ENCODE assay signal across 13 cellular contexts in the genomic region with DNA sequence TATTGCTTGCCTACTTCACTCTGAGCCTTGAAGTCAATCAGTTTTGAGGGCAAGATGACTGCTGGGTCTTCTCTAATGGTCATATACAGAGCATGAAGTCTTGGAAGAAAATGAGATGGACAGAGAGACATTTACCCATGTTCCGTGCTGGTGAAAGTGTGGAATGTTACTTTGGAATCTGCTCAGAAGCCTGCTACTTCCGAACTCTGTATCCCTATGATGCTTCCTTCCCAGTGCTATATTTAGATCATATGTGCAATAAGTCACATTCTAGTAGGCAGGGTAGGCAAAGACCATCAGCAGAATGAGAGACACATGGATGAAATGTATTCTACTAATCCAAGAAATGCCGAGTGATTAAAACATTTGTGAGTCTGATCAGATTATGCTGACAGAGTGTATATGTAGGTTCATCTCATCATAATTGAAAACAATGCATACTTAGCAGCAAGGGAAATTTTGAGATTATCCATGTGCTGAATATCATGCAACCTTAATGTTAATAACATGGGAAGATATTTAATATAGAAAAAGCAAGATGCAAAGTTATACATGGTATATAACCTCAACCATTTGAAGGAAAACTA.
DNase-seq lines count a peak whose midpoint lies in the region; ATAC-seq, FAIRE-seq and TF ChIP-seq lines count a peak whose summit lies in the region.
"Had no signal": no experiment of that assay in that cellular context is flagged by ENCODE, and none has a peak within 500 bp of the region (broad histone marks: within the 10 kb centered on the region; RNA-seq: fewer than 3 reads in every experiment).

No MANE protein-coding gene starts in this region.

- intact Hi-C loops in CD8-positive, alpha-beta T cell (cut with DNase I, micrococcal nuclease): no loop called here

- CTCF ChIA-PET in CD8-positive, alpha-beta T cell (lab: Charles Lee): interaction anchor here (0.6 to 3.3 kb wide), 6 partner anchors 9 to 169 kb away, joined by 3 to 21 read pairs (median 6); no protein-coding TSS in a partner anchor

- FAIRE-seq in RCC 7860 (lab: Jason Lieb, UNC): peak; percentile 33
- no peak for FAIRE-seq in GM12892 (lab: Jason Lieb, UNC)

- no peaks in the 10 kb centered on the region for H3K9me3 ChIP-seq in CD8-positive, alpha-beta T cell (ENCODE audit: low read length)
- H3K9me3 ChIP-seq in BE2C: no peaks in the 10 kb centered on the region
- H3K9me3 ChIP-seq: SJSA1 had no signal

- POLR2A ChIA-PET in CD8-positive, alpha-beta T cell (lab: Charles Lee): interaction anchor here (4.4 kb wide), 1 partner anchor 106 kb away, joined by 29 read pairs; no protein-coding TSS in a partner anchor
- POLR2A ChIA-PET in naive thymus-derived CD8-positive, alpha-beta T cell (lab: Charles Lee): interaction anchor here (0.6 to 4.6 kb wide), 5 partner anchors 17 to 229 kb away, joined by 3 to 32 read pairs (median 30); partner anchors contain the start of gene RAB7A

- H3K36me3 Mint-ChIP-seq in CD8-positive, alpha-beta T cell: no peaks in the 10 kb centered on the region
- peaks cover 9% of the 10 kb centered on the region for H3K36me3 Mint-ChIP-seq in effector memory CD8-positive, alpha-beta T cell (ENCODE audit: insufficient read depth)
- peaks cover 0 to 1% (median 0%) of the 10 kb centered on the region in 3 donors for H3K36me3 Mint-ChIP-seq in naive thymus-derived CD8-positive, alpha-beta T cell
- H3K36me3 Mint-ChIP-seq: type B pancreatic cell had no signal

- ATAC-seq in CD8-positive, alpha-beta T cell: no peak
- ATAC-seq in effector memory CD8-positive, alpha-beta T cell (replicated peaks): no peak
- no peak for ATAC-seq in naive thymus-derived CD8-positive, alpha-beta T cell
- ATAC-seq in GM19324 (IDR thresholded peaks at IDR 0.05; ENCODE audit: low FRiP score, unreplicated experiment): no peak

- H3K4me3 ChIP-seq in CD8-positive, alpha-beta T cell (ENCODE audit: low read depth, low read length): no peak overlapping the region
- no peak overlapping the region for H3K4me3 ChIP-seq in BE2C (ENCODE audit: low read depth, low read length)
- H3K4me3 ChIP-seq: SJSA1 had no signal

- TF ChIP-seq CTCF in CD8-positive, alpha-beta T cell (IDR thresholded peaks at IDR 0.05): no peak
- TF ChIP-seq CTCF in BE2C (IDR thresholded peaks at IDR 0.05; ENCODE audit: low read depth, low read length): no peak

- peaks cover 87% of the 10 kb centered on the region for H3K4me1 Mint-ChIP-seq in CD8-positive, alpha-beta T cell (ENCODE audit: low read depth)
- peaks cover 51 to 63% of the 10 kb centered on the region in 2 donors for H3K4me1 Mint-ChIP-seq in effector memory CD8-positive, alpha-beta T cell (ENCODE audit: low read depth in 2 of 2)
- peaks cover 38 to 96% (median 85%) of the 10 kb centered on the region in 4 donors for H3K4me1 Mint-ChIP-seq in naive thymus-derived CD8-positive, alpha-beta T cell

- peaks cover 73% of the 10 kb centered on the region for H3K4me1 ChIP-seq in CD8-positive, alpha-beta T cell (ENCODE audit: insufficient read depth, low read length)
- H3K4me1 ChIP-seq in BE2C: no peaks in the 10 kb centered on the region; the same call in 1 of the 2 replicates

- no peaks in the 10 kb centered on the region for H3K36me3 ChIP-seq in CD8-positive, alpha-beta T cell (ENCODE audit: insufficient read depth, low read length)
- 0 out of 2 replicates have a peak, but pooled peaks cover 3% of the 10 kb centered on the region for H3K36me3 ChIP-seq in BE2C
- H3K36me3 ChIP-seq: SJSA1 had no signal

- no peaks in the 10 kb centered on the region for H3K27me3 Mint-ChIP-seq in CD8-positive, alpha-beta T cell (ENCODE audit: low read depth)
- no peaks in the 10 kb centered on the region for H3K27me3 Mint-ChIP-seq in effector memory CD8-positive, alpha-beta T cell
- no peaks in the 10 kb centered on the region for H3K27me3 Mint-ChIP-seq in naive thymus-derived CD8-positive, alpha-beta T cell
- H3K27me3 Mint-ChIP-seq: type B pancreatic cell had no signal

- H3K9me3 Mint-ChIP-seq in CD8-positive, alpha-beta T cell: no peaks in the 10 kb centered on the region
- H3K9me3 Mint-ChIP-seq in effector memory CD8-positive, alpha-beta T cell: no peaks in the 10 kb centered on the region
- H3K9me3 Mint-ChIP-seq in naive thymus-derived CD8-positive, alpha-beta T cell: no peaks in the 10 kb centered on the region
- H3K9me3 Mint-ChIP-seq: type B pancreatic cell had no signal

- peak overlapping the region; percentile 91 for H3K27ac Mint-ChIP-seq in CD8-positive, alpha-beta T cell
- peak overlapping the region; percentile 80 to 91 for H3K27ac Mint-ChIP-seq in effector memory CD8-positive, alpha-beta T cell
- H3K27ac Mint-ChIP-seq in naive thymus-derived CD8-positive, alpha-beta T cell: peak overlapping the region; percentile 17 to 99 (median 96)
- H3K27ac Mint-ChIP-seq: type B pancreatic cell had no signal

- DNase-seq in CD8-positive, alpha-beta T cell: no peak
- peak; percentile 58 for DNase-seq in RCC 7860 (ENCODE audit: low spot score)
- no peak for DNase-seq in effector memory CD8-positive, alpha-beta T cell
- DNase-seq in naive thymus-derived CD8-positive, alpha-beta T cell: no peak
- no peak for DNase-seq in BE2C
- no peak for DNase-seq in GM12892 (ENCODE audit: insufficient read length)
- no peak for DNase-seq in putamen (ENCODE audit: low spot score)
- DNase-seq: DMS153, KG1, NCI-H226 had no signal

- H3K27ac ChIP-seq in CD8-positive, alpha-beta T cell (ENCODE audit: low read depth, low read length): no peak overlapping the region
- H3K27ac ChIP-seq: SJSA1 had no signal

- no peak for TF ChIP-seq POLR2A in GM12892 (IDR thresholded peaks at IDR 0.05; ENCODE audit: low read depth, low read length)

- H3K27me3 ChIP-seq in CD8-positive, alpha-beta T cell (ENCODE audit: insufficient read depth, low read length): no peaks in the 10 kb centered on the region
- H3K27me3 ChIP-seq in BE2C: no peaks in the 10 kb centered on the region
- H3K27me3 ChIP-seq: SJSA1 had no signal

- no peak overlapping the region for H3K4me3 Mint-ChIP-seq in CD8-positive, alpha-beta T cell
- no peak overlapping the region for H3K4me3 Mint-ChIP-seq in effector memory CD8-positive, alpha-beta T cell
- peak overlapping the region in 6 of 10 donors; percentile 34 to 88 (median 82) for H3K4me3 Mint-ChIP-seq in naive thymus-derived CD8-positive, alpha-beta T cell
- H3K4me3 Mint-ChIP-seq: type B pancreatic cell had no signal

Comparison
In these comparisons a context has a peak if more than half of its experiments do, and no peak if none do; other contexts are left out.
1. H3K4me3 Mint-ChIP-seq: peak in naive thymus-derived CD8-positive, alpha-beta T cell (6 of 10); none in CD8-positive, alpha-beta T cell (single experiment) and effector memory CD8-positive, alpha-beta T cell (0 of 2).
2. Peak in every context shown above with its lines, with median percentiles within 50 percentile points of each other: H3K27ac Mint-ChIP-seq.